15 cellular contexts compared by ENCODE assay signal in genomic region chr7:139054101-139054500, GRCh38. TPM values are rescaled to one million over a fixed set of nuclear protein-coding genes. Genes with fewer than 3 reads are reported as not detected.
DNase-seq lines count a peak whose midpoint lies in the region; FAIRE-seq and TF ChIP-seq lines count a peak whose summit lies in the region.
"Had no signal": no experiment of that assay in that cellular context is flagged by ENCODE, and none has a peak within 500 bp of the region (broad histone marks: within the 10 kb centered on the region; RNA-seq: fewer than 3 reads in every experiment).

No MANE protein-coding gene starts in this region.

- H3K4me3 ChIP-seq in A673 (ENCODE audit: low read depth, low read length, poor library complexity, severe bottlenecking) (peak overlapping the region; percentile 0), SK-N-SH (ENCODE audit: low read depth in 2 of 2, low read length in 1 of 2) (no peak overlapping the region), epithelial cell of esophagus (ENCODE audit: low read length) (no peak overlapping the region), small intestine (ENCODE audit: low read depth in 1 of 2, low read length in 2 of 2) (no peak overlapping the region)
- no peak overlapping the region for H3K4me3 ChIP-seq in CD4-positive, alpha-beta memory T cell (ENCODE audit: low read length in 2 of 2)
- H3K4me3 ChIP-seq: tibial nerve had no signal

- WGBS in SK-N-SH (ENCODE audit: low lambda C conversion rate) = 41% methylated on average over 2 of the region's 2 CpGs
- 72 to 84% (median 78%) methylated on average over 2 of the region's 2 CpGs for WGBS in small intestine, 3 donors

- H4K20me1 ChIP-seq in SK-N-SH (ENCODE audit: insufficient read depth) = no peaks in the 10 kb centered on the region

- H3K9ac ChIP-seq in SK-N-SH = no peak overlapping the region

- CTCF ChIA-PET in A673 (lab: Charles Lee) (interaction anchor here (0.7 kb wide), 1 partner anchor 30 kb away, joined by 4 read pairs; no protein-coding TSS in a partner anchor), SK-N-SH (lab: Yijun Ruan, JAX) (interaction anchor here (1.0 to 6.0 kb wide), 8 partner anchors 10 to 172 kb away, joined by 3 to 36 read pairs (median 5); partner anchors contain the start of gene ZC3HAV1L)
- CTCF ChIA-PET in CD4-positive, alpha-beta memory T cell (lab: Charles Lee; ENCODE audit: partially characterized antibody) = interaction anchor here (0.8 to 4.8 kb wide), 4 partner anchors 12 to 168 kb away, joined by 3 to 23 read pairs (median 4); no protein-coding TSS in a partner anchor

- no peak overlapping the region for H3K4me2 ChIP-seq in SK-N-SH

- H3F3A ChIP-seq in SK-N-SH (replicated peaks; ENCODE audit: insufficient read depth) = no peaks in the 10 kb centered on the region

- peaks cover 66 to 82% of the 10 kb centered on the region in 2 donors for H3K36me3 Mint-ChIP-seq in CD4-positive, alpha-beta memory T cell

- no peak for TF ChIP-seq EP300 in SK-N-SH (IDR thresholded peaks at IDR 0.05; ENCODE audit: borderline replicate concordance in 1 of 2, low read depth in 1 of 2, low read length in 1 of 2)

- H3K4me1 ChIP-seq in A673 (ENCODE audit: insufficient read depth, low read length, poor library complexity, severe bottlenecking) = peaks cover 28% of the 10 kb centered on the region
- H3K4me1 ChIP-seq in CD4-positive, alpha-beta memory T cell (ENCODE audit: insufficient read depth, low read length) = peaks cover 5% of the 10 kb centered on the region
- H3K4me1 ChIP-seq in SK-N-SH (ENCODE audit: control insufficient read depth in 1 of 2, insufficient read depth in 2 of 2, low read depth in 1 of 2, low read length in 1 of 2) = peaks cover 6 to 9% of the 10 kb centered on the region in 2 experiments; a peak in 3 of 4 replicates
- H3K4me1 ChIP-seq in small intestine (ENCODE audit: control insufficient read depth in 2 of 2, insufficient read depth in 1 of 2, low read depth in 1 of 2, low read length in 1 of 2) = no peaks in the 10 kb centered on the region
- H3K4me1 ChIP-seq: tibial nerve had no signal

- no peak overlapping the region for H3K4me3 Mint-ChIP-seq in CD4-positive, alpha-beta memory T cell
- H3K4me3 Mint-ChIP-seq: HFFc6, mesothelial cell of epicardium had no signal

- H3K27ac Mint-ChIP-seq in CD4-positive, alpha-beta memory T cell = peak overlapping the region in 6 of 7 donors; percentile 24 to 59 (median 55)
- H3K27ac Mint-ChIP-seq: HFFc6, mesothelial cell of epicardium had no signal

- H3K27me3 ChIP-seq in A673 (replicated peaks; ENCODE audit: insufficient read depth, low read depth, low read length, poor library complexity) (no peaks in the 10 kb centered on the region), SK-N-SH (ENCODE audit: insufficient read depth) (no peaks in the 10 kb centered on the region), small intestine (ENCODE audit: control insufficient read depth in 2 of 2, insufficient read depth in 2 of 2, low read length in 2 of 2) (no peaks in the 10 kb centered on the region)
- no peaks in the 10 kb centered on the region for H3K27me3 ChIP-seq in CD4-positive, alpha-beta memory T cell (ENCODE audit: insufficient read depth, low read length)
- H3K27me3 ChIP-seq: tibial nerve had no signal

- intact Hi-C loops in A673 (cut with micrococcal nuclease; ENCODE audit: unreplicated experiment) = no loop called here
- intact Hi-C loops in CD4-positive, alpha-beta memory T cell (cut with micrococcal nuclease) = no loop called here

- no peaks in the 10 kb centered on the region for H3K36me3 ChIP-seq in A673 (ENCODE audit: insufficient read depth, low read length, poor library complexity, severe bottlenecking)
- peaks cover 81% of the 10 kb centered on the region for H3K36me3 ChIP-seq in CD4-positive, alpha-beta memory T cell (ENCODE audit: insufficient read depth, low read length)
- peaks cover 23 to 29% of the 10 kb centered on the region in 2 experiments for H3K36me3 ChIP-seq in SK-N-SH (replicated peaks in 1 of 2; ENCODE audit: control insufficient read depth in 1 of 2, insufficient read depth in 2 of 2, low read length in 1 of 2)
- H3K36me3 ChIP-seq in small intestine (ENCODE audit: control insufficient read depth in 2 of 2, insufficient read depth in 2 of 2, low read length in 2 of 2) = peaks cover 9 to 18% of the 10 kb centered on the region in 2 donors

- POLR2A ChIA-PET in A673 (lab: Charles Lee; ENCODE audit: low non-redundant PET) = interaction anchor here (0.6 kb wide), 1 partner anchor 439 kb away, joined by 3 read pairs; no protein-coding TSS in a partner anchor
- POLR2A ChIA-PET in CD4-positive, alpha-beta memory T cell (lab: Charles Lee; ENCODE audit: partially characterized antibody) = interaction anchor here (1.0 to 1.7 kb wide), 3 partner anchors 10 to 19 kb away, joined by 4 read pairs; no protein-coding TSS in a partner anchor
- POLR2A ChIA-PET in SK-N-SH (lab: Yijun Ruan, JAX) = interaction anchor here (1.1 kb wide), 1 partner anchor 21 kb away, joined by 3 read pairs; no protein-coding TSS in a partner anchor

- H3K9me2 ChIP-seq in SK-N-SH = no peaks in the 10 kb centered on the region

- TF ChIP-seq CTCF in A673 (conservative IDR thresholded peaks at IDR 0.05; ENCODE audit: low read depth, low read length) (no peak), SK-N-SH (IDR thresholded peaks at IDR 0.05) (no peak), epithelial cell of esophagus (IDR thresholded peaks at IDR 0.05; ENCODE audit: insufficient read depth, low read depth, low read length, missing control alignments) (no peak)

- peaks cover 23 to 39% (median 31%) of the 10 kb centered on the region in 4 donors for H3K4me1 Mint-ChIP-seq in CD4-positive, alpha-beta memory T cell
- H3K4me1 Mint-ChIP-seq: mesothelial cell of epicardium had no signal

- BruUV-seq in A673 (replicated peaks; lab: Mats Ljungman, UMichigan) = no TSS peak

- DNase-seq in A673 (ENCODE audit: low spot score) (peak; percentile 87), SK-N-SH (peak; percentile 75), epithelial cell of esophagus (ENCODE audit: low read depth) (peak; percentile 12), DMS153 treated with DMSO at 0.1 percent for 48 hours (lab: John Stamatoyannopoulos, UW; ENCODE audit: unreplicated experiment) (no peak), inferior parietal cortex (ENCODE audit: extremely low spot score) (no peak), small intestine (no peak)
- DNase-seq in CD4-positive, alpha-beta memory T cell = no peak
- DNase-seq in stimulated activated naive CD4-positive, alpha-beta T cell (lab: John Stamatoyannopoulos, UW) = no peak
- DNase-seq: activated gamma-delta T cell, HFFc6, SHP77 treated with DMSO at 0.1 percent for 48 hours had no signal

- FAIRE-seq in small intestine (lab: Jason Lieb, UNC) = no peak
- FAIRE-seq: bronchial epithelial cell, HTR-8/SVneo had no signal

- H3K79me2 ChIP-seq in SK-N-SH (ENCODE audit: insufficient read depth) = no peaks in the 10 kb centered on the region

- H3K9me3 ChIP-seq in A673 (ENCODE audit: low read depth, low read length, poor library complexity, severe bottlenecking) (no peaks in the 10 kb centered on the region), SK-N-SH (no peaks in the 10 kb centered on the region), small intestine (ENCODE audit: control insufficient read depth, low read depth) (no peaks in the 10 kb centered on the region)
- H3K9me3 ChIP-seq in CD4-positive, alpha-beta memory T cell (ENCODE audit: control insufficient read depth in 1 of 2, low read length in 2 of 2) = no peaks in the 10 kb centered on the region
- H3K9me3 ChIP-seq: tibial nerve had no signal

- H2AFZ ChIP-seq in SK-N-SH (ENCODE audit: low read depth) = no peak overlapping the region

- H3K27ac ChIP-seq in A673 (ENCODE audit: low read depth, low read length, poor library complexity, severe bottlenecking) (peak overlapping the region; percentile 48), SK-N-SH (ENCODE audit: low read depth in 2 of 2, low read length in 1 of 2) (peak overlapping the region in 1 of 2 experiments; percentile 53; a peak in 2 of 4 replicates), small intestine (ENCODE audit: low read depth in 1 of 2, low read length in 1 of 2) (no peak overlapping the region)
- no peak overlapping the region for H3K27ac ChIP-seq in CD4-positive, alpha-beta memory T cell (ENCODE audit: low read depth, low read length)
- H3K27ac ChIP-seq: tibial nerve had no signal

- 0 out of 2 replicates have a peak, but pooled peaks have one; percentile 8 for TF ChIP-seq RAD21 in SK-N-SH (IDR thresholded peaks at IDR 0.05; ENCODE audit: low read length)

- no peaks in the 10 kb centered on the region for H3K27me3 Mint-ChIP-seq in CD4-positive, alpha-beta memory T cell

- H3K9me3 Mint-ChIP-seq in CD4-positive, alpha-beta memory T cell = peaks cover 0 to 2% (median 0%) of the 10 kb centered on the region in 8 donors
- H3K9me3 Mint-ChIP-seq: HFFc6, mesothelial cell of epicardium had no signal

TF ChIP-seq in SK-N-SH, 30 proteins besides CTCF, POLR2A, EP300 and RAD21 (continues in another document):
- TF ChIP-seq SIN3A (IDR thresholded peaks at IDR 0.05; ENCODE audit: borderline replicate concordance, low read depth, low read length) (no peak), FOSL2 (IDR thresholded peaks at IDR 0.05; ENCODE audit: borderline replicate concordance, low read depth) (no peak), SMC3 (IDR thresholded peaks at IDR 0.05; ENCODE audit: low read depth, low read length) (no peak; the same call in 1 of the 2 replicates), RCOR1 (IDR thresholded peaks at IDR 0.05; ENCODE audit: low read length) (peak; percentile 68), PBX3 (IDR thresholded peaks at IDR 0.05) (peak; percentile 70)

RNA-seq across cellular contexts. Expression of gene ZC3HAV1L, which starts 18.3 kb away (rescaled TPM):
- total RNA-seq in A673 (2021) = 35.3 and 36.5 TPM in 2 replicates
- 1 to 10 TPM; 3.8 to 4.6 TPM for total RNA-seq in CD4-positive, alpha-beta memory T cell
- polyA plus RNA-seq in CD4-positive, alpha-beta memory T cell = under 1 TPM in 1 of 2 donors, not detected in 1; 0.37 TPM
- polyA plus RNA-seq in SK-N-SH (2012; rRNA removed) (9.7 and 14.5 TPM in 2 replicates), small intestine (1 to 10 TPM in 1 of 3 donors, not detected in 2; 1.7 TPM)
- polyA plus RNA-seq in SK-N-SH (2012; cell fraction: cytosol; rRNA removed) = 9.1 and 10.8 TPM in 2 replicates
- 27.2 TPM in 2 replicates for polyA plus RNA-seq in SK-N-SH (2012; cell fraction: nucleus; rRNA removed)

RNA-seq across cellular contexts. Expression of gene ZC3HAV1, which starts 55.4 kb away (rescaled TPM):
- total RNA-seq in A673 (2021) = 16.9 and 17.2 TPM in 2 replicates
- total RNA-seq in CD4-positive, alpha-beta memory T cell = 100 to 1,000 TPM; 154 to 159 TPM
- polyA plus RNA-seq in CD4-positive, alpha-beta memory T cell = 100 to 1,000 TPM; 150 to 169 TPM
- polyA plus RNA-seq in SK-N-SH (2012; rRNA removed) (11.2 and 12.4 TPM in 2 replicates), small intestine (10 to 100 TPM in 1 of 3 donors, 1 to 10 TPM in 2; 7.3 to 10.2 (median 9.4) TPM)
- 13.3 and 13.5 TPM in 2 replicates for polyA plus RNA-seq in SK-N-SH (2012; cell fraction: cytosol; rRNA removed)
- 7.1 and 12.6 TPM in 2 replicates for polyA plus RNA-seq in SK-N-SH (2012; cell fraction: nucleus; rRNA removed)

Comparison
In these comparisons a context has a peak if more than half of its experiments do, and no peak if none do; other contexts are left out.
1. DNase-seq: peak in A673 (single experiment), SK-N-SH (single experiment) and epithelial cell of esophagus (single experiment); none in CD4-positive, alpha-beta memory T cell (0 of 5), DMS153 treated with DMSO at 0.1 percent for 48 hours (single experiment), stimulated activated naive CD4-positive, alpha-beta T cell (0 of 6), inferior parietal cortex (single experiment) and small intestine (single experiment).
2. RNA of gene ZC3HAV1, which starts 55.4 kb away (polyA plus RNA-seq): 150 to 169 TPM in CD4-positive, alpha-beta memory T cell; 7.1 to 13.5 TPM in SK-N-SH and 7.3 to 10.2 TPM in small intestine; every median in the first group is over 10 times any median in the second.